ENCODE assay signal across 33 cellular contexts in genomic region chr7:146387140-146387539, GRCh38.
"Had no signal": no experiment of that assay in that cellular context is flagged by ENCODE, and none has a peak within 500 bp of the region (broad histone marks: within the 10 kb centered on the region; RNA-seq: fewer than 3 reads in every experiment).

No MANE protein-coding gene starts in this region.

- H3K27me3 ChIP-seq: adrenal gland, body of pancreas, brain microvascular endothelial cell, breast epithelium had no signal

- H3K36me3 ChIP-seq: adrenal gland, brain microvascular endothelial cell, breast epithelium had no signal

- H3K36me3 Mint-ChIP-seq: activated CD4-positive, alpha-beta memory T cell treated with anti-CD3 and anti-CD28 coated beads for 36 hours; activated naive CD4-positive, alpha-beta T cell treated with anti-CD3 and anti-CD28 coated beads, Interleukin-2, amount 50 U/mL, for 72 hours; activated naive CD8-positive, alpha-beta T cell treated with anti-CD3 and anti-CD28 coated beads for 36 hours; T-cell had no signal

- H3K27me3 Mint-ChIP-seq: activated B cell treated with CpG ODN at 0.5 μM for 24 hours; activated CD4-positive, alpha-beta memory T cell treated with anti-CD3 and anti-CD28 coated beads for 36 hours; activated CD8-positive, alpha-beta T cell treated with anti-CD3 and anti-CD28 coated beads for 36 hours; activated naive CD8-positive, alpha-beta T cell treated with anti-CD3 and anti-CD28 coated beads for 36 hours; activated T-helper 17 cell treated with anti-CD3 and anti-CD28 coated beads, Interleukin-2, amount 50 U/mL, for 72 hours; T-cell had no signal

- H3K4me3 Mint-ChIP-seq: activated B cell treated with CpG ODN at 0.5 μM for 24 hours; activated CD4-positive, alpha-beta memory T cell treated with anti-CD3 and anti-CD28 coated beads for 36 hours; activated CD8-positive, alpha-beta T cell treated with anti-CD3 and anti-CD28 coated beads for 36 hours; activated naive CD4-positive, alpha-beta T cell treated with anti-CD3 and anti-CD28 coated beads for 36 hours; activated naive CD8-positive, alpha-beta T cell treated with anti-CD3 and anti-CD28 coated beads for 36 hours; activated T-cell treated with anti-CD3 and anti-CD28 coated beads, Interleukin-2, amount 50 U/mL, for 4 hours; activated T-cell treated with anti-CD3 and anti-CD28 coated beads, Interleukin-2, amount 50 U/mL, for 72 hours; activated T-helper 1 cell treated with anti-CD3 and anti-CD28 coated beads, Interleukin-12 subunit alpha, Interleukin-12 subunit beta, Interleukin-2, Interleukin-4 antibody, amounts not matched to agents 30 ng/mL and 10 ng/mL and 1 ng/mL, durations not matched to agents 14 hours and 24 hours and 36 hours; activated T-helper 17 cell treated with anti-CD3 and anti-CD28 coated beads, Interleukin-2, amount 50 U/mL, for 72 hours; T-cell; T-helper 2 cell treated with Interferon-gamma antibody and Interleukin-4, amounts not matched to agents 5 μg/mL and 100 μg/mL, for 36 hours had no signal

- H3K4me3 ChIP-seq: adrenal gland, body of pancreas, breast epithelium had no signal

- H3K27ac Mint-ChIP-seq: activated B cell treated with CpG ODN at 0.5 μM for 24 hours; activated CD4-positive, alpha-beta memory T cell treated with anti-CD3 and anti-CD28 coated beads for 36 hours; activated CD8-positive, alpha-beta T cell treated with anti-CD3 and anti-CD28 coated beads for 36 hours; activated naive CD4-positive, alpha-beta T cell treated with anti-CD3 and anti-CD28 coated beads for 36 hours; activated naive CD4-positive, alpha-beta T cell treated with anti-CD3 and anti-CD28 coated beads, Interleukin-2, amount 50 U/mL, for 72 hours; activated naive CD8-positive, alpha-beta T cell treated with anti-CD3 and anti-CD28 coated beads for 36 hours; activated T-cell treated with anti-CD3 and anti-CD28 coated beads, Interleukin-2, amount 50 U/mL, for 72 hours; activated T-helper 1 cell treated with anti-CD3 and anti-CD28 coated beads, Interleukin-12 subunit alpha, Interleukin-12 subunit beta, Interleukin-2, Interleukin-4 antibody, amounts not matched to agents 30 ng/mL and 10 ng/mL and 1 ng/mL, durations not matched to agents 14 hours and 24 hours and 36 hours; activated T-helper 17 cell treated with anti-CD3 and anti-CD28 coated beads, Interleukin-2, amount 50 U/mL, for 72 hours; T-cell; T-helper 2 cell treated with Interferon-gamma antibody and Interleukin-4, amounts not matched to agents 5 μg/mL and 100 μg/mL, for 36 hours had no signal

- DNase-seq: activated B cell treated with CpG ODN at 0.5 μM for 24 hours; activated CD4-positive, alpha-beta memory T cell treated with anti-CD3 and anti-CD28 coated beads for 36 hours; activated CD4-positive, alpha-beta T cell treated with anti-CD3 and anti-CD28 coated beads for 48 hours; activated CD4-positive, alpha-beta T cell treated with anti-CD3 and anti-CD28 coated beads, Interleukin-2, amount 50 U/mL, for 1 hour; activated CD4-positive, alpha-beta T cell treated with anti-CD3 and anti-CD28 coated beads, Interleukin-2, amount 50 U/mL, for 4 hours; activated CD4-positive, CD25-positive, alpha-beta regulatory T cell treated with anti-CD3 and anti-CD28 coated beads, Interleukin-2, amount 50 U/mL, for 72 hours; activated CD8-positive, alpha-beta memory T cell treated with anti-CD3 and anti-CD28 coated beads, Interleukin-2, amount 50 U/mL, for 4 hours; activated CD8-positive, alpha-beta T cell treated with anti-CD3 and anti-CD28 coated beads for 36 hours; activated effector memory CD4-positive, alpha-beta T cell treated with anti-CD3 and anti-CD28 coated beads, Interleukin-2, amount 50 U/mL, for 16 hours; activated gamma-delta T cell treated with Interleukin-2 at 50 U/mL for 16 hours; activated naive CD4-positive, alpha-beta T cell; activated naive CD4-positive, alpha-beta T cell treated with anti-CD3 and anti-CD28 coated beads for 36 hours; activated naive CD4-positive, alpha-beta T cell treated with anti-CD3 and anti-CD28 coated beads, Interleukin-2, amount 50 U/mL, for 16 hours; activated naive CD8-positive, alpha-beta T cell treated with anti-CD3 and anti-CD28 coated beads for 36 hours; activated T-cell treated with anti-CD3 and anti-CD28 coated beads for 4 hours; activated T-cell treated with anti-CD3 and anti-CD28 coated beads, Interleukin-2, amount 50 U/mL, for 1 hour; activated T-cell treated with anti-CD3 and anti-CD28 coated beads, Interleukin-2, amount 50 U/mL, for 4 hours; activated T-cell treated with anti-CD3 and anti-CD28 coated beads, Interleukin-2, amount 50 U/mL, for 72 hours; adrenal gland; amniotic stem cell; aorta; body of pancreas; brain microvascular endothelial cell; central memory CD4-positive, alpha-beta T cell; T-cell; T-helper 2 cell; T-helper 9 cell had no signal

- H3K9me3 Mint-ChIP-seq: activated CD4-positive, alpha-beta memory T cell treated with anti-CD3 and anti-CD28 coated beads for 36 hours; activated naive CD8-positive, alpha-beta T cell treated with anti-CD3 and anti-CD28 coated beads for 36 hours had no signal

- ATAC-seq: activated CD8-positive, alpha-beta T cell treated with anti-CD3 and anti-CD28 coated beads for 36 hours; activated naive CD4-positive, alpha-beta T cell treated with anti-CD3 and anti-CD28 coated beads, Interleukin-2, amount 50 U/mL, for 72 hours; activated T-cell treated with anti-CD3 and anti-CD28 coated beads, Interleukin-2, amount 50 U/mL, for 4 hours; activated T-cell treated with anti-CD3 and anti-CD28 coated beads, Interleukin-2, amount 50 U/mL, for 72 hours; activated T-helper 17 cell treated with anti-CD3 and anti-CD28 coated beads, Interleukin-2, amount 50 U/mL, for 72 hours; body of pancreas; T-cell had no signal

- H3K4me1 ChIP-seq: adrenal gland, body of pancreas, breast epithelium had no signal

- H3K9me3 ChIP-seq: adrenal gland, body of pancreas, breast epithelium had no signal

- H3K27ac ChIP-seq: adrenal gland, body of pancreas, brain microvascular endothelial cell, breast epithelium, VCaP had no signal

- H3K4me1 Mint-ChIP-seq: activated B cell treated with CpG ODN at 0.5 μM for 24 hours; activated naive CD8-positive, alpha-beta T cell treated with anti-CD3 and anti-CD28 coated beads for 36 hours; activated T-helper 17 cell treated with anti-CD3 and anti-CD28 coated beads, Interleukin-2, amount 50 U/mL, for 72 hours; T-cell had no signal
